ENCODE assay signal across 8 cellular contexts in the genomic region with DNA sequence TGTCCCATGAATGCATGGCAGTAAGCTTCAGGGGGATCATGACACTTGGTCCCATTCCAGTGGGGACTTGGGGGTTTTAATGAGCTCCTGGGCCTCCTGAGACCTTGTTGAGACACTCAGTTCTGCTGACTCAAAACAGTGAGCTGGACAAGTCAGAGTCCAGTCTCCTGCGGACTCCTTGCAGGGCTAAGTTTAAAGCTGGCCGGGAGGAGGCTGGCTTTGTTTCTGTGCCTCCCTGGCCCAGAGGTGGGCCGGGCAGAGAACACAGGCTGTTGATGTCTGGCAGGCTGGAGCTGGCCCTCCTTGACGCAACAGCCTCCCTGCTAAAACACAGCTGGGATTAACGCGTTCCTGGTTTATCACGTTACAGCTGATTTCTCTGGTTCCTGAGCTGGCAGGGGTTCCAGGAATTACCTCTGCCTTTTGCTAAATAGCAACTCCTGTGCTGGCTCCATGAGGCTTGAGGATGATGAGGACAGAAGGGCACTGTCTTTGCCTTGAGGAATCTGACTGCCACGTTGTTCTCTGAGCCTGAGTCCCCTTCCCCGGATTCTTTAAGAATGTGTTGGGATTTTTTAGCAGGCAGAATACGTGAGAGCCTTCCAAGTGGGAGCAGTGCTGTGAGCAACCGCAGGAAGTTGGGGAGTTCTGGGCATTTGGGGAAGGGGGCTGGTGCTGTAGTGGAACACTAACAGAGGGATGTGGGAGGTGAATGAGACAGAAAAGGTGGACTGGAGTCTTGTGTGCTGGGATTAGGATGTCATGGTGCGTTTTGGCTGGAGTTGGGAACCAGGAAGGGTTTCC. TPM values are rescaled to one million over a fixed set of nuclear protein-coding genes. Genes with fewer than 3 reads are reported as not detected.
DNase-seq lines count a peak whose midpoint lies in the region; ATAC-seq and TF ChIP-seq lines count a peak whose summit lies in the region.

No MANE protein-coding gene starts in this region.

- H3K27ac ChIP-seq in CD4-positive, alpha-beta T cell (ENCODE audit: low read depth, low read length) = no peak overlapping the region
- H3K27ac ChIP-seq in neural cell (ENCODE audit: low read length) (no peak overlapping the region), adrenal gland (no peak overlapping the region)

- no peak for TF ChIP-seq EP300 in neural cell (conservative IDR thresholded peaks at IDR 0.05; ENCODE audit: poor library complexity, severe bottlenecking)

- no peaks in the 10 kb centered on the region for H3K9me3 ChIP-seq in CD4-positive, alpha-beta T cell (ENCODE audit: control insufficient read depth, low read length)
- H3K9me3 ChIP-seq in NT2/D1 (ENCODE audit: insufficient read depth, low read length) (no peaks in the 10 kb centered on the region), neural cell (ENCODE audit: low read length) (no peaks in the 10 kb centered on the region), adrenal gland (replicated peaks in 1 of 3) (no peaks in the 10 kb centered on the region)

- TF ChIP-seq CTCF in CD4-positive, alpha-beta T cell (IDR thresholded peaks at IDR 0.05) = no peak
- TF ChIP-seq CTCF in epithelial cell of esophagus (IDR thresholded peaks at IDR 0.05; ENCODE audit: insufficient read depth, low read depth, low read length, missing control alignments) = no peak
- no peak for TF ChIP-seq CTCF in neural cell (IDR thresholded peaks at IDR 0.05; ENCODE audit: poor library complexity, severe bottlenecking)
- no peak for TF ChIP-seq CTCF in adrenal gland (IDR thresholded peaks at IDR 0.05)

- WGBS in adrenal gland, 4 donors = 83 to 93% (median 85%) methylated on average over 11 to 12 of the region's 12 CpGs

- POLR2A ChIA-PET in CD4-positive, alpha-beta T cell (lab: Charles Lee) = interaction anchor here (3.2 kb wide), 1 partner anchor 87 kb away, joined by 22 read pairs; a partner anchor contains a TSS

- intact Hi-C loops in CD4-positive, alpha-beta T cell (cut with DNase I, micrococcal nuclease) = no loop called here
- intact Hi-C loops in adrenal gland (cut with DNase I) = no loop called here

- peak overlapping the region; percentile 82 for H3K4me3 Mint-ChIP-seq in CD4-positive, alpha-beta T cell

- H3K27me3 ChIP-seq in CD4-positive, alpha-beta T cell (ENCODE audit: control insufficient read depth, insufficient read depth, low read length) = no peaks in the 10 kb centered on the region
- H3K27me3 ChIP-seq in NT2/D1 (ENCODE audit: insufficient read depth, insufficient read length) (peaks cover 16% of the 10 kb centered on the region), neural cell (ENCODE audit: insufficient read depth, low read depth, low read length) (no peaks in the 10 kb centered on the region), adrenal gland (no peaks in the 10 kb centered on the region)

- no peak for TF ChIP-seq RAD21 in neural cell (conservative IDR thresholded peaks at IDR 0.05)

- CTCF ChIA-PET in CD4-positive, alpha-beta T cell (lab: Charles Lee) = no interaction called here

- no peak overlapping the region for H3K4me2 ChIP-seq in neural cell (ENCODE audit: low read length)

- H4K20me1 ChIP-seq in neural cell (ENCODE audit: insufficient read depth) = no peaks in the 10 kb centered on the region

- ATAC-seq in CD4-positive, alpha-beta T cell (ENCODE audit: poor library complexity) = no peak
- ATAC-seq in HG02973 (IDR thresholded peaks at IDR 0.05; ENCODE audit: unreplicated experiment) = no peak

- no peak for TF ChIP-seq POLR2A in adrenal gland (IDR thresholded peaks at IDR 0.05)

- peaks cover 17% of the 10 kb centered on the region for H3K4me1 Mint-ChIP-seq in CD4-positive, alpha-beta T cell (ENCODE audit: low read depth)

- H3K4me3 ChIP-seq in NT2/D1 (ENCODE audit: insufficient read length, low read depth) = no peak overlapping the region
- peak overlapping the region; percentile 71 for H3K4me3 ChIP-seq in epithelial cell of esophagus (ENCODE audit: low read length)
- peak overlapping the region; percentile 88 for H3K4me3 ChIP-seq in neural cell (ENCODE audit: low read length)
- no peak overlapping the region for H3K4me3 ChIP-seq in adrenal gland

- peaks cover 9% of the 10 kb centered on the region for H3K4me1 ChIP-seq in NT2/D1 (ENCODE audit: insufficient read depth, insufficient read length)
- peaks cover 0 to 15% of the 10 kb centered on the region in 2 donors for H3K4me1 ChIP-seq in adrenal gland (replicated peaks in 1 of 2)

- H3K36me3 ChIP-seq in NT2/D1 (ENCODE audit: insufficient read depth, insufficient read length, low read length) = peaks cover 35% of the 10 kb centered on the region
- H3K36me3 ChIP-seq in neural cell (ENCODE audit: insufficient read depth, low read length) = no peaks in the 10 kb centered on the region
- no peaks in the 10 kb centered on the region for H3K36me3 ChIP-seq in adrenal gland (replicated peaks in 1 of 2)

- peaks cover 13% of the 10 kb centered on the region for H3K27me3 Mint-ChIP-seq in CD4-positive, alpha-beta T cell

- no peaks in the 10 kb centered on the region for H3K9me3 Mint-ChIP-seq in CD4-positive, alpha-beta T cell

- peaks cover 17% of the 10 kb centered on the region for H3K79me2 ChIP-seq in neural cell (replicated peaks; ENCODE audit: insufficient read depth, low read length)

- no peak overlapping the region for H3K27ac Mint-ChIP-seq in CD4-positive, alpha-beta T cell

- H3K9ac ChIP-seq in NT2/D1 (ENCODE audit: insufficient read length, low read depth) (peak overlapping the region; percentile 44), neural cell (ENCODE audit: low read length) (peak overlapping the region; percentile 8)

- DNase-seq in CD4-positive, alpha-beta T cell = no peak
- no peak for DNase-seq in NT2/D1 (ENCODE audit: low read depth, low spot score)
- peak; percentile 82 for DNase-seq in epithelial cell of esophagus (ENCODE audit: low read depth)
- DNase-seq in DMS79 treated with DMSO at 0.1 percent for 48 hours (lab: John Stamatoyannopoulos, UW) = no peak
- DNase-seq in adrenal gland = no peak
- DNase-seq in GDM1 (lab: John Stamatoyannopoulos, UW) = no peak

- no peaks in the 10 kb centered on the region for H3K36me3 Mint-ChIP-seq in CD4-positive, alpha-beta T cell (ENCODE audit: low read depth)

- no peaks in the 10 kb centered on the region for H3K9me2 ChIP-seq in neural cell (ENCODE audit: insufficient read depth, low read length)

- no peak overlapping the region for H2AFZ ChIP-seq in neural cell (ENCODE audit: low read depth, low read length)

- H3F3A ChIP-seq in neural cell (ENCODE audit: insufficient read depth, low read length, poor library complexity, severe bottlenecking) = no peaks in the 10 kb centered on the region

TF ChIP-seq in neural cell, 6 proteins besides CTCF, POLR2A, EP300 and RAD21:
- TF ChIP-seq TAF1 (IDR thresholded peaks at IDR 0.05; ENCODE audit: low read depth) (no peak), SMC3 (conservative IDR thresholded peaks at IDR 0.05; ENCODE audit: poor library complexity) (no peak), POLR2AphosphoS5 (IDR thresholded peaks at IDR 0.05) (no peak), EZH2 (IDR thresholded peaks at IDR 0.05; ENCODE audit: borderline replicate concordance, insufficient read depth, low read length, poor library complexity, severe bottlenecking) (no peak), MXI1 (conservative IDR thresholded peaks at IDR 0.05; ENCODE audit: poor library complexity, severe bottlenecking) (no peak)
- TF ChIP-seq, protein P1, sequence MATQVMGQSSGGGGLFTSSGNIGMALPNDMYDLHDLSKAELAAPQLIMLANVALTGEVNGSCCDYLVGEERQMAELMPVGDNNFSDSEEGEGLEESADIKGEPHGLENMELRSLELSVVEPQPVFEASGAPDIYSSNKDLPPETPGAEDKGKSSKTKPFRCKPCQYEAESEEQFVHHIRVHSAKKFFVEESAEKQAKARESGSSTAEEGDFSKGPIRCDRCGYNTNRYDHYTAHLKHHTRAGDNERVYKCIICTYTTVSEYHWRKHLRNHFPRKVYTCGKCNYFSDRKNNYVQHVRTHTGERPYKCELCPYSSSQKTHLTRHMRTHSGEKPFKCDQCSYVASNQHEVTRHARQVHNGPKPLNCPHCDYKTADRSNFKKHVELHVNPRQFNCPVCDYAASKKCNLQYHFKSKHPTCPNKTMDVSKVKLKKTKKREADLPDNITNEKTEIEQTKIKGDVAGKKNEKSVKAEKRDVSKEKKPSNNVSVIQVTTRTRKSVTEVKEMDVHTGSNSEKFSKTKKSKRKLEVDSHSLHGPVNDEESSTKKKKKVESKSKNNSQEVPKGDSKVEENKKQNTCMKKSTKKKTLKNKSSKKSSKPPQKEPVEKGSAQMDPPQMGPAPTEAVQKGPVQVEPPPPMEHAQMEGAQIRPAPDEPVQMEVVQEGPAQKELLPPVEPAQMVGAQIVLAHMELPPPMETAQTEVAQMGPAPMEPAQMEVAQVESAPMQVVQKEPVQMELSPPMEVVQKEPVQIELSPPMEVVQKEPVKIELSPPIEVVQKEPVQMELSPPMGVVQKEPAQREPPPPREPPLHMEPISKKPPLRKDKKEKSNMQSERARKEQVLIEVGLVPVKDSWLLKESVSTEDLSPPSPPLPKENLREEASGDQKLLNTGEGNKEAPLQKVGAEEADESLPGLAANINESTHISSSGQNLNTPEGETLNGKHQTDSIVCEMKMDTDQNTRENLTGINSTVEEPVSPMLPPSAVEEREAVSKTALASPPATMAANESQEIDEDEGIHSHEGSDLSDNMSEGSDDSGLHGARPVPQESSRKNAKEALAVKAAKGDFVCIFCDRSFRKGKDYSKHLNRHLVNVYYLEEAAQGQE (IDR thresholded peaks at IDR 0.05; ENCODE audit: borderline replicate concordance) = no peak

RNA-seq across cellular contexts. Expression of a gene that starts 2.0 kb away (rescaled TPM):
- total RNA-seq in CD4-positive, alpha-beta T cell = under 1 TPM in 1 of 2 experiments, not detected in 1; 0.47 TPM
- 23.9 and 27.3 TPM in 2 replicates for polyA plus RNA-seq in neural cell
- 19.2 and 22.5 TPM in 2 replicates for polyA minus RNA-seq in neural cell
- total RNA-seq in adrenal gland = 10 to 100 TPM; 15.1 to 70.8 (median 25.5) TPM
- polyA plus RNA-seq in adrenal gland = 10 to 100 TPM; 10.9 to 15.9 (median 14.9) TPM

RNA-seq across cellular contexts. Expression of a gene that starts 55.2 kb away (rescaled TPM):
- total RNA-seq in CD4-positive, alpha-beta T cell = 10 to 100 TPM; 20.6 to 22.6 TPM
- polyA plus RNA-seq in neural cell = 24.5 and 27.5 TPM in 2 replicates
- polyA minus RNA-seq in neural cell = 35.3 and 45.6 TPM in 2 replicates
- 10 to 100 TPM in 1 of 8 donors, 1 to 10 TPM in 7; 5.6 to 10.4 (median 7.8) TPM for total RNA-seq in adrenal gland
- 10 to 100 TPM in 1 of 3 donors, 1 to 10 TPM in 2; 2.3 to 14.4 (median 5.0) TPM for polyA plus RNA-seq in adrenal gland

Comparison
In these comparisons a context has a peak if more than half of its experiments do, and no peak if none do; other contexts are left out.
1. H3K4me3 ChIP-seq: peak in epithelial cell of esophagus (single experiment) and neural cell (single experiment); none in NT2/D1 (single experiment) and adrenal gland (0 of 4).
2. RNA of a gene that starts 2.0 kb away (total RNA-seq): 15.1 to 70.8 TPM in adrenal gland; 0.47 TPM in CD4-positive, alpha-beta T cell; every median in the first group is over 10 times any median in the second.